Comparison of ENCODE assay signal across 1 cellular context in the genomic region with DNA sequence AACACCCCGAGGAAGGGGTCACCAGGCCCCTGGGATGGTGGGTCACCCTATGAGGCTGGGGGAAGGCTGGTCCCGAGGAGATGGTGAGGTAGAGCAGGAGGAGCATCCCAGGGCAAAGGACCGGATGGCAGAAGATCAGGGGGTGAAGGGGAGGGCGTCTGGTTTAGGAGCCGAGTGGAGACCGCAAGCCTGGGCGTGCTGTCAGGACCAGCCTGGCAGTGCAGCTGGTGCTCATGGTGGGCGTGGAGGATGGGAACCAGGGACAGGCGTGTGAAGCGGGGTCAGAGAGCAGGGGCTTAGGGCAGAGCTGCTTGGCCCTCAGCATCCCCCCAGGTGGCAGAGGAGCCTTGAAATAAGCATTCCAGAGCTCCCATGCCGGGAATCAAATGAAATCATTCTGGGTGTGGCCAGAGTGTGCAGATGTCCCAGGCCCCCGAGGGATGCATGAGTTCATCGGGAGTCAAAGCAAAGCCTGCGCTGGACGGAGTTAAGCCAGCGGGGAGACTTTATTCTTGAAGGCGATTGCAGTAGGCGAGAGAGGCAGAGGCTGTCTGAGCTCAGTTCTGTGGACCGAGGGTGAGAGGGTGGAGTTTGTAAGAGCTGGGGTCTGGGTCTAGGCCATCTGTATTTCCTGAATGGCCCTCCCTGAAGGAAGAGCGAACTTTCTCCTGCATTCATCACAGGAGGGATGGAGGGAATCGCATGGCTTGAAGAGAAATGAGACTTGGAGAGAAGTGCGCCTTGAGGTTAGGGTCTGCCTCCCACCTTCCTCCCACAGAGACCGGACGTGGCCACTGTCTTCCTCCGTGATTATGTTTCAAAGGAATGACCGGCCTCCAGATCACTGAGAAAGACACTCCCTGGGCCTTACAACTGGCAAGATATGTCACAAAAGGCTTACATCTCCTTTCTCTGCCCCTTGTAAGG.
TF ChIP-seq lines count a peak whose summit lies in the region.

No MANE protein-coding gene starts in this region.

TF ChIP-seq in IMR-90, 13 proteins besides CTCF, POLR2A, EP300 and RAD21:
- TF ChIP-seq CEBPB (IDR thresholded peaks at IDR 0.05; ENCODE audit: low read depth, low read length): no peak
- no peak for TF ChIP-seq MAZ (IDR thresholded peaks at IDR 0.05; ENCODE audit: borderline replicate concordance, low read depth, low read length)
